ENCODE assay signal across 16 cellular contexts in the genomic region with DNA sequence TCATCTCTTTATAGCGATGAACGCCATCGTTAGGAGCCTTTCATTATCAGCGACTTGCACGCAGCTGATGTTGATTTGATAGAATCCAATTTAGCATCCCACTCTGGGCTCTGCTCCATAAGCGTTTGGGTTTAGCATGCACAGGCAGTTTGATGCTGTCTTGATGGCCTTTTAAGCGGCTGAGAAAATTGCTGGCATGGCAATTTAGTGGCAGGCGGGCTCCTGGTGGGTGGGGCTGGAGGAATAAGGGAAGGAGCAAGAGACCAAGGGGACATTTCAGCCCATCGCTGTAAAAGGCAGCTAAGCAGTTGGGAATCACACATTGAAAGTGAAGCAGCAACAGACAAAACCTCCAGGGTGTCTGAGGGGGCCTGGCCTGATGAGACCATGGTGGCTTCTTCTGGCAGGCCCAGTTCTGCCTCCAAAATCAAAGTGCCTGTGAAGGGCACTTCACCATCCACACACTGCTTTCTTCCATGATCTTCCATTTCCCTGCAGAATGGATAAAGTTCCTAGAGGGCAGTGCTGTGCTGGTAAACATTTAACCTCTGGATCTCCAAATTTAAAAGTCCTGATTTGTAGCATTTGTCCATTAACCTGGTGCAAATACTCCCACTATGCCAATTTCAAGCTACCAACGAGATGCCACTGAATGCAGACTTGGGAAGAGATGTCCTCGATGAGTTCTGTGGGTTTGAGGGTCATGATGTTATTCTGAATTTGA.
DNase-seq lines count a peak whose midpoint lies in the region; ATAC-seq and TF ChIP-seq lines count a peak whose summit lies in the region.
"Had no signal": no experiment of that assay in that cellular context is flagged by ENCODE, and none has a peak within 500 bp of the region (broad histone marks: within the 10 kb centered on the region; RNA-seq: fewer than 3 reads in every experiment).

No MANE protein-coding gene starts in this region.

- H3K9me3 ChIP-seq in neural cell (ENCODE audit: low read length): no peaks in the 10 kb centered on the region
- H3K9me3 ChIP-seq in aorta (ENCODE audit: control insufficient read depth, low read length): peaks cover 1% of the 10 kb centered on the region
- H3K9me3 ChIP-seq: SJCRH30 had no signal

- no peaks in the 10 kb centered on the region for H4K20me1 ChIP-seq in neural cell (ENCODE audit: insufficient read depth)

- H3K4me1 Mint-ChIP-seq in HFFc6 (ENCODE audit: low read depth) (no peaks in the 10 kb centered on the region), brain (peaks cover 12% of the 10 kb centered on the region)
- H3K4me1 Mint-ChIP-seq: T-cell had no signal

- peaks cover 40% of the 10 kb centered on the region for H3K27me3 Mint-ChIP-seq in HFFc6 (ENCODE audit: insufficient read depth)
- peaks cover 12% of the 10 kb centered on the region for H3K27me3 Mint-ChIP-seq in brain

- no peak overlapping the region for H3K4me2 ChIP-seq in neural cell (ENCODE audit: low read length)

- DNase-seq in BJ (ENCODE audit: low read depth): no peak
- DNase-seq in HFFc6: no peak
- DNase-seq in aorta: no peak
- no peak for DNase-seq in NCI-H2107 treated with DMSO at 0.1 percent for 48 hours (lab: John Stamatoyannopoulos, UW; ENCODE audit: unreplicated experiment)
- DNase-seq: C1 segment of cervical spinal cord, EL, GOT3, NCI-H1048, NCI-H1694 treated with DMSO at 0.1 percent for 48 hours, NCI-H774, RPMI8226, SJCRH30, T-cell had no signal

- ATAC-seq in aorta (ENCODE audit: low FRiP score): no peak
- no peak for ATAC-seq in HG03460 (IDR thresholded peaks at IDR 0.05; ENCODE audit: unreplicated experiment)
- ATAC-seq: T-cell had no signal

- H2AFZ ChIP-seq in neural cell (ENCODE audit: low read depth, low read length): no peak overlapping the region

- H3K4me3 Mint-ChIP-seq in HFFc6: no peak overlapping the region
- H3K4me3 Mint-ChIP-seq in brain: peak overlapping the region in 2 of 5 experiments; percentile 32 to 50
- H3K4me3 Mint-ChIP-seq: T-cell had no signal

- no peaks in the 10 kb centered on the region for H3F3A ChIP-seq in neural cell (ENCODE audit: insufficient read depth, low read length, poor library complexity, severe bottlenecking)

- no peaks in the 10 kb centered on the region for H3K4me1 ChIP-seq in aorta (ENCODE audit: control insufficient read depth in 1 of 2, insufficient read depth in 2 of 2, low read length in 2 of 2)
- H3K4me1 ChIP-seq: SJCRH30 had no signal

- no peak overlapping the region for H3K4me3 ChIP-seq in BJ (ENCODE audit: low read depth, low read length)
- H3K4me3 ChIP-seq in neural cell (ENCODE audit: low read length): no peak overlapping the region
- H3K4me3 ChIP-seq in aorta (ENCODE audit: low read length in 2 of 2): no peak overlapping the region
- H3K4me3 ChIP-seq: SJCRH30 had no signal

- no peaks in the 10 kb centered on the region for H3K9me3 Mint-ChIP-seq in HFFc6
- H3K9me3 Mint-ChIP-seq in brain: peaks cover 0 to 17% (median 8%) of the 10 kb centered on the region in 5 experiments
- H3K9me3 Mint-ChIP-seq: T-cell had no signal

- CTCF ChIA-PET in BJ (lab: Yijun Ruan, JAX): no interaction called here

- H3K79me2 ChIP-seq in neural cell (replicated peaks; ENCODE audit: insufficient read depth, low read length): no peaks in the 10 kb centered on the region

- H3K9me2 ChIP-seq in neural cell (ENCODE audit: insufficient read depth, low read length): no peaks in the 10 kb centered on the region

- 0 out of 2 replicates have a peak, but pooled peaks have one; percentile 6 for TF ChIP-seq CTCF in BJ (IDR thresholded peaks at IDR 0.05; ENCODE audit: insufficient read depth, low read depth, low read length)
- TF ChIP-seq CTCF in HFFc6 (IDR thresholded peaks at IDR 0.05): peak; percentile 35; the same call in 1 of the 2 replicates
- TF ChIP-seq CTCF in brain (conservative IDR thresholded peaks at IDR 0.05): no peak
- TF ChIP-seq CTCF in neural cell (IDR thresholded peaks at IDR 0.05; ENCODE audit: poor library complexity, severe bottlenecking): peak; percentile 50

- H3K27ac Mint-ChIP-seq in HFFc6: no peak overlapping the region
- peak overlapping the region in 4 of 5 experiments; percentile 9 to 91 (median 68) for H3K27ac Mint-ChIP-seq in brain
- H3K27ac Mint-ChIP-seq: T-cell had no signal

- POLR2A ChIA-PET in BJ (lab: Charles Lee): no interaction called here

- no peak for TF ChIP-seq EP300 in neural cell (conservative IDR thresholded peaks at IDR 0.05; ENCODE audit: poor library complexity, severe bottlenecking)

- no peak overlapping the region for H3K9ac ChIP-seq in neural cell (ENCODE audit: low read length)

- peak; percentile 39 for TF ChIP-seq RAD21 in neural cell (conservative IDR thresholded peaks at IDR 0.05)

- H3K36me3 ChIP-seq in BJ (ENCODE audit: control insufficient read depth, insufficient read depth, low read length) (no peaks in the 10 kb centered on the region), neural cell (ENCODE audit: insufficient read depth, low read length) (no peaks in the 10 kb centered on the region), aorta (ENCODE audit: control insufficient read depth in 1 of 2, insufficient read depth in 2 of 2, low read length in 1 of 2) (no peaks in the 10 kb centered on the region)
- H3K36me3 ChIP-seq: SJCRH30 had no signal

- H3K27me3 ChIP-seq in BJ (ENCODE audit: control insufficient read depth, insufficient read depth, low read length): no peaks in the 10 kb centered on the region
- no peaks in the 10 kb centered on the region for H3K27me3 ChIP-seq in neural cell (ENCODE audit: insufficient read depth, low read depth, low read length)
- H3K27me3 ChIP-seq in aorta (ENCODE audit: control insufficient read depth in 1 of 2, insufficient read depth in 2 of 2, low read length in 1 of 2): no peaks in the 10 kb centered on the region
- H3K27me3 ChIP-seq: SJCRH30 had no signal

- peak overlapping the region; percentile 14 for H3K27ac ChIP-seq in neural cell (ENCODE audit: low read length)
- no peak overlapping the region for H3K27ac ChIP-seq in aorta (ENCODE audit: low read depth in 1 of 2, low read length in 2 of 2)
- H3K27ac ChIP-seq: SJCRH30 had no signal

- WGBS in aorta, 2 donors: 88 to 89% methylated on average over 11 of the region's 11 CpGs

- intact Hi-C loops in aorta (cut with DNase I): no loop called here

- H3K36me3 Mint-ChIP-seq in HFFc6 (ENCODE audit: low read depth) (no peaks in the 10 kb centered on the region), brain (no peaks in the 10 kb centered on the region)
- H3K36me3 Mint-ChIP-seq: T-cell had no signal

TF ChIP-seq in neural cell, 6 proteins besides CTCF, POLR2A, EP300 and RAD21:
- peak; percentile 46 for TF ChIP-seq SMC3 (conservative IDR thresholded peaks at IDR 0.05; ENCODE audit: poor library complexity)
- TF ChIP-seq, protein P1, sequence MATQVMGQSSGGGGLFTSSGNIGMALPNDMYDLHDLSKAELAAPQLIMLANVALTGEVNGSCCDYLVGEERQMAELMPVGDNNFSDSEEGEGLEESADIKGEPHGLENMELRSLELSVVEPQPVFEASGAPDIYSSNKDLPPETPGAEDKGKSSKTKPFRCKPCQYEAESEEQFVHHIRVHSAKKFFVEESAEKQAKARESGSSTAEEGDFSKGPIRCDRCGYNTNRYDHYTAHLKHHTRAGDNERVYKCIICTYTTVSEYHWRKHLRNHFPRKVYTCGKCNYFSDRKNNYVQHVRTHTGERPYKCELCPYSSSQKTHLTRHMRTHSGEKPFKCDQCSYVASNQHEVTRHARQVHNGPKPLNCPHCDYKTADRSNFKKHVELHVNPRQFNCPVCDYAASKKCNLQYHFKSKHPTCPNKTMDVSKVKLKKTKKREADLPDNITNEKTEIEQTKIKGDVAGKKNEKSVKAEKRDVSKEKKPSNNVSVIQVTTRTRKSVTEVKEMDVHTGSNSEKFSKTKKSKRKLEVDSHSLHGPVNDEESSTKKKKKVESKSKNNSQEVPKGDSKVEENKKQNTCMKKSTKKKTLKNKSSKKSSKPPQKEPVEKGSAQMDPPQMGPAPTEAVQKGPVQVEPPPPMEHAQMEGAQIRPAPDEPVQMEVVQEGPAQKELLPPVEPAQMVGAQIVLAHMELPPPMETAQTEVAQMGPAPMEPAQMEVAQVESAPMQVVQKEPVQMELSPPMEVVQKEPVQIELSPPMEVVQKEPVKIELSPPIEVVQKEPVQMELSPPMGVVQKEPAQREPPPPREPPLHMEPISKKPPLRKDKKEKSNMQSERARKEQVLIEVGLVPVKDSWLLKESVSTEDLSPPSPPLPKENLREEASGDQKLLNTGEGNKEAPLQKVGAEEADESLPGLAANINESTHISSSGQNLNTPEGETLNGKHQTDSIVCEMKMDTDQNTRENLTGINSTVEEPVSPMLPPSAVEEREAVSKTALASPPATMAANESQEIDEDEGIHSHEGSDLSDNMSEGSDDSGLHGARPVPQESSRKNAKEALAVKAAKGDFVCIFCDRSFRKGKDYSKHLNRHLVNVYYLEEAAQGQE (IDR thresholded peaks at IDR 0.05; ENCODE audit: borderline replicate concordance): no peak
- peak; percentile 44 for TF ChIP-seq POLR2AphosphoS5 (IDR thresholded peaks at IDR 0.05)
- TF ChIP-seq TAF1 (IDR thresholded peaks at IDR 0.05; ENCODE audit: low read depth): no peak

Comparison
In these comparisons a context has a peak if more than half of its experiments do, and no peak if none do; other contexts are left out.
1. CTCF ChIP-seq: peak in BJ (single experiment), HFFc6 (single experiment) and neural cell (single experiment); none in brain (0 of 2).